5 cellular contexts compared by ENCODE assay signal in the genomic region with DNA sequence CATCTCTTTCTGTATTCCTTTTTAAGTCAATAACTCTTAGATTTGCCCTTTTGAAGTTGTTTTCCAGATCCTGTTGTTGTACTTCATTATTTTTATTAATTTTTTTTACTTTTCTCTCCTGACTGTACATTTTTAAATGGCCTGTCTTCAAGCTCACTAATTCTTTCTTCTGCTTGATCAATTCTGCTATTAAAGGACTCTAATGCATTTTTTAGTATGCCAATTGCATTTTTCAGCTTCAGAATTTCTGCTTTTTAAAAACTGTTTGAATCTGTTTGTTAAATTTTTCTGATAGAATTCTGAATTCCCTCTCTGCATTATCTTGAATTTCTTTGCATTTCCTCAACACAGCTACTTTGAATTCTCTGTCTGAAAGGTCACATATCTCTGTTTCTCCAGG. TPM values are rescaled to one million over a fixed set of nuclear protein-coding genes. Genes with fewer than 3 reads are reported as not detected.
"Had no signal": no experiment of that assay in that cellular context is flagged by ENCODE, and none has a peak within 500 bp of the region (broad histone marks: within the 10 kb centered on the region; RNA-seq: fewer than 3 reads in every experiment).

No MANE protein-coding gene starts in this region.

- H3K4me3 ChIP-seq: GM12878 had no signal

- FAIRE-seq: G401.6 had no signal

- DNase-seq: GDM1, GF-D8 had no signal

RNA-seq across cellular contexts. Expression of gene OR5K4, which starts 5.6 kb away (rescaled TPM):
- total RNA-seq: G401, GM12878 had no signal

RNA-seq across cellular contexts. Expression of gene OR5K3, which starts 31.2 kb away (rescaled TPM):
- total RNA-seq: G401, GM12878 had no signal
